ENCODE assay signal across 8 cellular contexts in the genomic region with DNA sequence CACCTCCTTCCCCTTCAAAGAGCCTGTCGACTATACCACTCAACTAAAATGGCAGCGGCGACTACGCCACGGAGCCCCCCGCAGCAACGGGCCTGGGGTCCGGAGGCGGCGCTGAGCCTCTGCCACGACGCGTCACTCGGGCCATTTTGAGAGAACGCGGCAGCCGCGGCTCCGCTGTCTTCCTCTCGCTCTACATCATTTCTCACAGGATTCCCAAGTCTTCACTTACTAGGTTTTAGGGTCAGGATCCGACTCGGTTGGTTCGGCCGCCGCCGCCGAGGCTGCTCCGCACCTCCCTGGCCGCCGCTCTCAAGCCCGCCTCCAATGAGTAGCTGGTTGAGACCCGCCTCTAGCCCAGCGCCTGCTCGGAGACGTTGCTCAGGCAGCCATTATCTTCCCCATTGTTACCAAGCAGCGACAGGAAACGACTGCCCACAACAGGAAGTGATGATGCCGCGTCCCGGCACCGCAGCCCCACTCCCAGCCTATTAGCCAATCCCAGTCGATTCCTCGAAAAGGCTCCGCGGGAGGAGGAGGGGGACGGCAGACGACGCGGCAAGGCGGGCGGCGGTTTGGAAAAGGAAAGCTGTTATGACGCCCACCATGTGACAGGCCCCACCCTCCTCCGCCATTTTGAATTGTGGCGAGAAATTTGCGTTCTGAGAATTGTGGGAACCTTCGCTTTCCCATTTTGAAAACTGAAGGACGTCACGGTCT. TPM values are rescaled to one million over a fixed set of nuclear protein-coding genes. Genes with fewer than 3 reads are reported as not detected.
A peak's percentile ranks its signal among the peaks of the same experiment; 100 is the strongest.
DNase-seq lines count a peak whose midpoint lies in the region; ATAC-seq and TF ChIP-seq lines count a peak whose summit lies in the region.

A gene with protein sequence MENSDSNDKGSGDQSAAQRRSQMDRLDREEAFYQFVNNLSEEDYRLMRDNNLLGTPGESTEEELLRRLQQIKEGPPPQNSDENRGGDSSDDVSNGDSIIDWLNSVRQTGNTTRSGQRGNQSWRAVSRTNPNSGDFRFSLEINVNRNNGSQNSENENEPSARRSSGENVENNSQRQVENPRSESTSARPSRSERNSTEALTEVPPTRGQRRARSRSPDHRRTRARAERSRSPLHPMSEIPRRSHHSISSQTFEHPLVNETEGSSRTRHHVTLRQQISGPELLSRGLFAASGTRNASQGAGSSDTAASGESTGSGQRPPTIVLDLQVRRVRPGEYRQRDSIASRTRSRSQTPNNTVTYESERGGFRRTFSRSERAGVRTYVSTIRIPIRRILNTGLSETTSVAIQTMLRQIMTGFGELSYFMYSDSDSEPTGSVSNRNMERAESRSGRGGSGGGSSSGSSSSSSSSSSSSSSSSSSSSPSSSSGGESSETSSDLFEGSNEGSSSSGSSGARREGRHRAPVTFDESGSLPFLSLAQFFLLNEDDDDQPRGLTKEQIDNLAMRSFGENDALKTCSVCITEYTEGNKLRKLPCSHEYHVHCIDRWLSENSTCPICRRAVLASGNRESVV (minus strand): TSS at position 432 of the 717 bp plus-strand sequence. CDS start 18,647 bp downstream, outside the sequence.

- peak within 1 kb of the TSS; percentile 77 to 89 for H3K4me3 ChIP-seq in testis

- no peaks in the 10 kb centered on the region for H3K4me1 ChIP-seq in testis

- H3K36me3 Mint-ChIP-seq in activated naive CD8-positive, alpha-beta T cell = peaks cover 2% of the 10 kb centered on the region

- DNase-seq in GM10248 (ENCODE audit: extremely low spot score) (peak; percentile 88), NCI-H1105 (lab: John Stamatoyannopoulos, UW) (peak; percentile 92), SKM-1 treated with dmso at 0.1 percent for 144 hours (lab: John Stamatoyannopoulos, UW; ENCODE audit: unreplicated experiment) (peak; percentile 78), glomerular visceral epithelial cell (ENCODE audit: extremely low spot score) (peak; percentile 95), omental fat pad (ENCODE audit: low spot score) (peak; percentile 71), testis (peak; percentile 95)

- H3K27ac ChIP-seq in testis = peak within 1 kb of the TSS; percentile 94 to 97

- no peak for TF ChIP-seq CTCF in GM10248 (IDR thresholded peaks at IDR 0.05; ENCODE audit: control extremely low read depth, extremely low read depth, low read depth, missing control alignments)
- no peak for TF ChIP-seq CTCF in omental fat pad (IDR thresholded peaks at IDR 0.05)
- no peak for TF ChIP-seq CTCF in testis (IDR thresholded peaks at IDR 0.05)

- CTCF ChIA-PET in GM10248 (lab: Yijun Ruan, JAX) = no interaction called here

- WGBS in testis, 2 donors = 0 to 1% methylated on average over 7 to 39 of the region's 59 CpGs

- POLR2A ChIA-PET in GM10248 (lab: Yijun Ruan, JAX) = no interaction called here

- H3K36me3 ChIP-seq in testis (ENCODE audit: low read depth, missing control alignments) = no peaks in the 10 kb centered on the region

- peak within 1 kb of the TSS; percentile 99 for H3K27ac Mint-ChIP-seq in activated naive CD8-positive, alpha-beta T cell

- H3K27me3 ChIP-seq in testis = no peaks in the 10 kb centered on the region

- H3K4me3 Mint-ChIP-seq in activated naive CD8-positive, alpha-beta T cell = peak within 1 kb of the TSS; percentile 97

- peaks cover 23% of the 10 kb centered on the region for H3K4me1 Mint-ChIP-seq in activated naive CD8-positive, alpha-beta T cell (ENCODE audit: low read depth)

- peak; percentile 95 for ATAC-seq in HG02623 (IDR thresholded peaks at IDR 0.05; ENCODE audit: unreplicated experiment)
- peak; percentile 98 for ATAC-seq in omental fat pad (ENCODE audit: low FRiP score)

- no peaks in the 10 kb centered on the region for H3K9me3 Mint-ChIP-seq in activated naive CD8-positive, alpha-beta T cell (ENCODE audit: low read depth)

- TF ChIP-seq POLR2A in testis (IDR thresholded peaks at IDR 0.05) = peak; percentile 62

- intact Hi-C loops in testis (cut with DNase I; ENCODE audit: low total_unique reads) = no loop called here

- H3K27me3 Mint-ChIP-seq in activated naive CD8-positive, alpha-beta T cell = no peaks in the 10 kb centered on the region

- no peaks in the 10 kb centered on the region for H3K9me3 ChIP-seq in testis

RNA-seq across cellular contexts. Expression of the gene that starts here (rescaled TPM):
- total RNA-seq in omental fat pad = 10 to 100 TPM; 25.7 to 62.2 (median 35.5) TPM
- 10 to 100 TPM; 29.7 to 30.9 TPM for total RNA-seq in testis
- 11.5 TPM for polyA plus RNA-seq in testis (ENCODE audit: insufficient read depth, low read depth, low replicate concordance)

Comparison
In these comparisons a context has a peak if more than half of its experiments do, and no peak if none do; other contexts are left out.
1. Peak in every context shown above with its lines: DNase-seq, ATAC-seq, H3K4me3 ChIP-seq and H3K27ac ChIP-seq.